Comparison of ENCODE assay signal across 10 cellular contexts in the genomic region with DNA sequence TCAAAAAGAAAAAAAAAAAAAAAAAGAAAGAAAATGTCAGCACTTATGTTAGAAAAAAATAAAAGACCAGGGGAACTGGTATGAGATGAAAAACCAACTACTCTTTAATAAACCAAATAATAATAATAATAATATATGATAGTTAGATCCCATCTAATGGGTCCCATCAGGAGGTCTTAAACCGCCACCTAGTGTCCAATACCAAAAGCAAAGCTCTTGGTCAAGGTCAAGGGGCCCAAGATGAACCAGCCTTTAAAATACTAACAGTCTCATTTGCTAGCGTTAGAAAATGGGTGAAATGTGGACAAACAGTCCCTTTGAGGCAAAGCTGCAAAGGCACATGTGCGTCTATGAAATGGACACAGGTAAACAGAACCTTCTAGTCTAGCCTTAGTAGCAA. TPM values are rescaled to one million over a fixed set of nuclear protein-coding genes. Genes with fewer than 3 reads are reported as not detected.
A peak's percentile ranks its signal among the peaks of the same experiment; 100 is the strongest.
DNase-seq lines count a peak whose midpoint lies in the region; ATAC-seq and TF ChIP-seq lines count a peak whose summit lies in the region.
"Had no signal": no experiment of that assay in that cellular context is flagged by ENCODE, and none has a peak within 500 bp of the region (broad histone marks: within the 10 kb centered on the region; RNA-seq: fewer than 3 reads in every experiment).

No MANE protein-coding gene starts in this region.

- peaks cover 42% of the 10 kb centered on the region for H3K36me3 Mint-ChIP-seq in nephron progenitor cell (ENCODE audit: low read depth)

- DNase-seq in GM03348 (ENCODE audit: low spot score) (peak; percentile 39), M059J (ENCODE audit: low read depth) (peak; percentile 33), cerebellar cortex (ENCODE audit: low spot score) (peak; percentile 22), nephron progenitor cell (no peak), NCI-H226 (no peak)
- no peak for DNase-seq in stimulated activated CD8-positive, alpha-beta memory T cell treated with anti-CD3 and anti-CD28 coated beads, Interleukin-4, amount 100 ng/mL, for 48 hours
- DNase-seq: effector memory CD8-positive, alpha-beta T cell had no signal

- H3K4me3 Mint-ChIP-seq in nephron progenitor cell = no peak overlapping the region
- H3K4me3 Mint-ChIP-seq: effector memory CD8-positive, alpha-beta T cell; stimulated activated naive CD8-positive, alpha-beta T cell treated with anti-CD3 and anti-CD28 coated beads, Interleukin-15, Interleukin-2, amounts not matched to agents 100 ng/mL and 50 ng/mL, for 24 hours had no signal

- H3K27ac Mint-ChIP-seq in nephron progenitor cell = no peak overlapping the region
- H3K27ac Mint-ChIP-seq: stimulated activated naive CD8-positive, alpha-beta T cell treated with anti-CD3 and anti-CD28 coated beads, Interleukin-15, Interleukin-2, amounts not matched to agents 100 ng/mL and 50 ng/mL, for 24 hours had no signal

- peak; percentile 35 for TF ChIP-seq CTCF in nephron progenitor cell (IDR thresholded peaks at IDR 0.05)

- ATAC-seq in esophagus mucosa = no peak
- no peak for ATAC-seq in HG03460 (IDR thresholded peaks at IDR 0.05; ENCODE audit: unreplicated experiment)
- ATAC-seq: effector memory CD8-positive, alpha-beta T cell had no signal

- no peaks in the 10 kb centered on the region for H3K9me3 Mint-ChIP-seq in nephron progenitor cell
- H3K9me3 Mint-ChIP-seq: effector memory CD8-positive, alpha-beta T cell; stimulated activated naive CD8-positive, alpha-beta T cell treated with anti-CD3 and anti-CD28 coated beads, Interleukin-15, Interleukin-2, amounts not matched to agents 100 ng/mL and 50 ng/mL, for 24 hours had no signal

- no peaks in the 10 kb centered on the region for H3K4me1 Mint-ChIP-seq in nephron progenitor cell

- H3K27me3 Mint-ChIP-seq in nephron progenitor cell (ENCODE audit: low read depth, poor library complexity) = no peaks in the 10 kb centered on the region
- H3K27me3 Mint-ChIP-seq: effector memory CD8-positive, alpha-beta T cell; stimulated activated naive CD8-positive, alpha-beta T cell treated with anti-CD3 and anti-CD28 coated beads, Interleukin-15, Interleukin-2, amounts not matched to agents 100 ng/mL and 50 ng/mL, for 24 hours had no signal

RNA-seq across cellular contexts. Expression of gene BRAP, which starts 12.3 kb away (rescaled TPM):
- total RNA-seq in M059J (2014; rRNA removed; shearing (Covaris generic)) = 17.7 and 18.6 TPM in 2 replicates
- total RNA-seq in esophagus mucosa = 11.0 TPM

RNA-seq across cellular contexts. Expression of gene ACAD10, which starts 12.3 kb away (rescaled TPM):
- total RNA-seq in M059J (2014; rRNA removed; shearing (Covaris generic)) = 4.0 and 4.7 TPM in 2 replicates
- 14.7 TPM for total RNA-seq in esophagus mucosa

Comparison
In these comparisons a context has a peak if more than half of its experiments do, and no peak if none do; other contexts are left out.
1. DNase-seq: peak in GM03348 (single experiment), M059J (single experiment) and cerebellar cortex (single experiment); none in nephron progenitor cell (single experiment), NCI-H226 (single experiment) and stimulated activated CD8-positive, alpha-beta memory T cell treated with anti-CD3 and anti-CD28 coated beads, Interleukin-4, amount 100 ng/mL, for 48 hours (single experiment).